10 cellular contexts compared by ENCODE assay signal in genomic region chr1:61782771-61783170, GRCh38. TPM values are rescaled to one million over a fixed set of nuclear protein-coding genes. Genes with fewer than 3 reads are reported as not detected.
DNase-seq lines count a peak whose midpoint lies in the region; ATAC-seq and TF ChIP-seq lines count a peak whose summit lies in the region.
"Had no signal": no experiment of that assay in that cellular context is flagged by ENCODE, and none has a peak within 500 bp of the region (broad histone marks: within the 10 kb centered on the region; RNA-seq: fewer than 3 reads in every experiment).

No MANE protein-coding gene starts in this region.

- peaks cover 22 to 62% (median 47%) of the 10 kb centered on the region in 4 donors for H3K4me1 Mint-ChIP-seq in naive thymus-derived CD8-positive, alpha-beta T cell

- DNase-seq in GM13977 (ENCODE audit: low spot score) (peak; percentile 36), KG1 (lab: John Stamatoyannopoulos, UW) (no peak), dermis blood vessel endothelial cell (no peak), aorta (no peak), GDM1 (lab: John Stamatoyannopoulos, UW) (no peak)
- peak; percentile 21 to 40 for DNase-seq in activated CD4-positive, alpha-beta T cell treated with anti-CD3 and anti-CD28 coated beads, Interleukin-2, amount 50 U/mL, for 48 hours
- peak; percentile 17 to 93 (median 76) for DNase-seq in naive thymus-derived CD8-positive, alpha-beta T cell

- ATAC-seq in HG02884 (IDR thresholded peaks at IDR 0.05; ENCODE audit: unreplicated experiment) (peak; percentile 52), aorta (ENCODE audit: low FRiP score) (no peak)
- peak; percentile 99 to 100 for ATAC-seq in naive thymus-derived CD8-positive, alpha-beta T cell

- in situ Hi-C loops in GM13977 (cut with MboI; ENCODE audit: low pct_unique_long_range_greater_than_20kb, low sequenced_read_pairs, unreplicated experiment): no loop called here

- no peak overlapping the region for H3K27ac ChIP-seq in aorta (ENCODE audit: low read depth in 1 of 2, low read length in 2 of 2)
- H3K27ac ChIP-seq: BLaER1 treated with 17β-estradiol and CSF1 and Interleukin-3, amounts not matched to agents 10 nM and 100 nM had no signal

- no peaks in the 10 kb centered on the region for H3K9me3 ChIP-seq in aorta (ENCODE audit: control insufficient read depth, low read length)
- H3K9me3 ChIP-seq: BLaER1 treated with 17β-estradiol and CSF1 and Interleukin-3, amounts not matched to agents 10 nM and 100 nM had no signal

- POLR2A ChIA-PET in naive thymus-derived CD8-positive, alpha-beta T cell (lab: Charles Lee): interaction anchor here (0.6 to 2.8 kb wide), 6 partner anchors 10 to 58 kb away, joined by 3 to 10 read pairs (median 5); partner anchors contain the start of genes PATJ and TM2D1

- intact Hi-C loops in aorta (cut with DNase I): no loop called here

- H3K4me1 ChIP-seq in aorta (ENCODE audit: control insufficient read depth in 1 of 2, insufficient read depth in 2 of 2, low read length in 2 of 2): no peaks in the 10 kb centered on the region
- H3K4me1 ChIP-seq: BLaER1 treated with 17β-estradiol and CSF1 and Interleukin-3, amounts not matched to agents 10 nM and 100 nM had no signal

- H3K36me3 ChIP-seq in aorta (ENCODE audit: control insufficient read depth in 1 of 2, insufficient read depth in 2 of 2, low read length in 1 of 2): no peaks in the 10 kb centered on the region
- H3K36me3 ChIP-seq: BLaER1 treated with 17β-estradiol and CSF1 and Interleukin-3, amounts not matched to agents 10 nM and 100 nM had no signal

- 92 to 95% methylated on average over 4 of the region's 4 CpGs for WGBS in aorta, 2 donors

- peak overlapping the region; percentile 47 to 86 (median 81) for H3K4me3 Mint-ChIP-seq in naive thymus-derived CD8-positive, alpha-beta T cell
- H3K4me3 Mint-ChIP-seq: IgD-negative memory B cell had no signal

- peak overlapping the region; percentile 23 to 91 (median 88) for H3K27ac Mint-ChIP-seq in naive thymus-derived CD8-positive, alpha-beta T cell
- H3K27ac Mint-ChIP-seq: IgD-negative memory B cell had no signal

- no peaks in the 10 kb centered on the region for H3K27me3 ChIP-seq in aorta (ENCODE audit: control insufficient read depth in 1 of 2, insufficient read depth in 2 of 2, low read length in 1 of 2)
- H3K27me3 ChIP-seq: BLaER1 treated with 17β-estradiol and CSF1 and Interleukin-3, amounts not matched to agents 10 nM and 100 nM had no signal

- peaks cover 5 to 26% (median 21%) of the 10 kb centered on the region in 3 donors for H3K36me3 Mint-ChIP-seq in naive thymus-derived CD8-positive, alpha-beta T cell

- no peak overlapping the region for H3K4me3 ChIP-seq in aorta (ENCODE audit: low read length in 2 of 2)
- H3K4me3 ChIP-seq: BLaER1 treated with 17β-estradiol and CSF1 and Interleukin-3, amounts not matched to agents 10 nM and 100 nM had no signal

- no peaks in the 10 kb centered on the region for H3K27me3 Mint-ChIP-seq in naive thymus-derived CD8-positive, alpha-beta T cell
- H3K27me3 Mint-ChIP-seq: IgD-negative memory B cell had no signal

- no peaks in the 10 kb centered on the region for H3K9me3 Mint-ChIP-seq in naive thymus-derived CD8-positive, alpha-beta T cell
- H3K9me3 Mint-ChIP-seq: IgD-negative memory B cell had no signal

- TF ChIP-seq CTCF in GM13977 (IDR thresholded peaks at IDR 0.05; ENCODE audit: extremely low read depth, insufficient read depth, missing control alignments): no peak

RNA-seq across cellular contexts. Expression of gene PATJ, which starts 40.5 kb away (rescaled TPM):
- total RNA-seq in naive thymus-derived CD8-positive, alpha-beta T cell: 10 to 100 TPM; 33.2 to 33.8 TPM
- polyA plus RNA-seq in naive thymus-derived CD8-positive, alpha-beta T cell: 10 to 100 TPM; 13.4 to 17.5 (median 17.3) TPM
- total RNA-seq in dermis blood vessel endothelial cell (5.4 and 6.1 TPM in 2 replicates), aorta (10 to 100 TPM; 36.1 to 47.1 TPM)
- 10 to 100 TPM in 1 of 2 donors, 1 to 10 TPM in 1; 8.0 to 12.5 TPM for polyA plus RNA-seq in aorta

RNA-seq across cellular contexts. Expression of gene TM2D1, which starts 57.8 kb away (rescaled TPM):
- total RNA-seq in naive thymus-derived CD8-positive, alpha-beta T cell: 10 to 100 TPM; 46.9 to 47.3 TPM
- 10 to 100 TPM; 27.7 to 37.9 (median 32.1) TPM for polyA plus RNA-seq in naive thymus-derived CD8-positive, alpha-beta T cell
- total RNA-seq in dermis blood vessel endothelial cell (48.8 and 65.6 TPM in 2 replicates), aorta (10 to 100 TPM; 54.4 to 60.4 TPM)
- 10 to 100 TPM; 34.8 to 64.5 TPM for polyA plus RNA-seq in aorta

Comparison
In these comparisons a context has a peak if more than half of its experiments do, and no peak if none do; other contexts are left out.
1. DNase-seq: peak in GM13977 (single experiment), activated CD4-positive, alpha-beta T cell treated with anti-CD3 and anti-CD28 coated beads, Interleukin-2, amount 50 U/mL, for 48 hours (2 of 2) and naive thymus-derived CD8-positive, alpha-beta T cell (10 of 10); none in KG1 (single experiment), dermis blood vessel endothelial cell (single experiment), aorta (0 of 2) and GDM1 (single experiment).